In genomic region chr1:90729484-90730246, GRCh38 we compare ENCODE assay signal across 11 cellular contexts. TPM values are rescaled to one million over a fixed set of nuclear protein-coding genes. Genes with fewer than 3 reads are reported as not detected.
DNase-seq lines count a peak whose midpoint lies in the region; FAIRE-seq and TF ChIP-seq lines count a peak whose summit lies in the region.
"Had no signal": no experiment of that assay in that cellular context is flagged by ENCODE, and none has a peak within 500 bp of the region (broad histone marks: within the 10 kb centered on the region; RNA-seq: fewer than 3 reads in every experiment).

No MANE protein-coding gene starts in this region.

- H3K4ac ChIP-seq in trophoblast cell (ENCODE audit: low read depth, low read length) = no peak overlapping the region

- H3K27ac ChIP-seq in trophoblast cell (ENCODE audit: low read depth, low read length) (no peak overlapping the region), kidney (ENCODE audit: low read depth in 2 of 2, low read length in 2 of 2) (no peak overlapping the region)

- no peak overlapping the region for H4K8ac ChIP-seq in trophoblast cell (ENCODE audit: low read depth, low read length)

- H2AFZ ChIP-seq in trophoblast cell (ENCODE audit: insufficient read depth, low read length, poor library complexity) = no peak overlapping the region

- H3K4me2 ChIP-seq in trophoblast cell (ENCODE audit: low read length) = peak overlapping the region; percentile 73

- no peak for FAIRE-seq in kidney (lab: Jason Lieb, UNC)

- H3K4me3 ChIP-seq in GM12865 (ENCODE audit: low read depth, low read length) (no peak overlapping the region), trophoblast cell (ENCODE audit: low read depth, low read length) (no peak overlapping the region), kidney (ENCODE audit: low read length in 2 of 2) (no peak overlapping the region)

- no peak for DNase-seq in GM12865 (ENCODE audit: low read depth)
- peak; percentile 85 for DNase-seq in HuH-7 (ENCODE audit: low spot score)
- DNase-seq in ecto neural progenitor cell (ENCODE audit: low spot score) = peak; percentile 90
- no peak for DNase-seq in trophoblast cell
- DNase-seq in GOT3 (lab: John Stamatoyannopoulos, UW) = no peak
- DNase-seq in kidney = no peak
- no peak for DNase-seq in 8988T
- no peak for DNase-seq in NCI-H2196 (lab: John Stamatoyannopoulos, UW; ENCODE audit: unreplicated experiment)
- DNase-seq: anterior cingulate cortex, NCI-H2171 had no signal

- H3K36me3 ChIP-seq in trophoblast cell (ENCODE audit: control insufficient read depth in 1 of 2, insufficient read depth in 2 of 2, low read length in 2 of 2) = no peaks in the 10 kb centered on the region
- H3K36me3 ChIP-seq in kidney (ENCODE audit: control insufficient read depth in 1 of 2, insufficient read depth in 2 of 2, low read length in 2 of 2) = no peaks in the 10 kb centered on the region

- intact Hi-C loops in kidney (cut with DNase I) = no loop called here

- no peaks in the 10 kb centered on the region for H3K9me3 ChIP-seq in trophoblast cell (ENCODE audit: insufficient read depth, low read depth, low read length)
- no peaks in the 10 kb centered on the region for H3K9me3 ChIP-seq in kidney (ENCODE audit: control insufficient read depth in 1 of 2, low read length in 2 of 2)

- no peak overlapping the region for H3K18ac ChIP-seq in trophoblast cell (ENCODE audit: low read length)

- no peaks in the 10 kb centered on the region for H3K79me1 ChIP-seq in trophoblast cell (ENCODE audit: low read length)

- H3K9ac ChIP-seq in trophoblast cell (ENCODE audit: low read length) = no peak overlapping the region
- H3K9ac ChIP-seq in kidney (ENCODE audit: low read length in 2 of 2) = no peak overlapping the region

- no peak overlapping the region for H3K23ac ChIP-seq in trophoblast cell (ENCODE audit: low read length)

- H2BK12ac ChIP-seq in trophoblast cell (ENCODE audit: low read length) = no peak overlapping the region

- no peaks in the 10 kb centered on the region for H3K79me2 ChIP-seq in trophoblast cell (ENCODE audit: control insufficient read depth, insufficient read depth, low read length, poor library complexity)

- no CpG with 5 or more reads among the region's 37 CpGs for whole genome bisulfite sequencing in trophoblast cell (ENCODE audit: extremely low coverage, insufficient coverage, insufficient read length)

- H3K4me1 ChIP-seq in trophoblast cell (ENCODE audit: control insufficient read depth in 1 of 2, insufficient read depth in 2 of 2, low read length in 2 of 2) (peaks cover 24 to 26% of the 10 kb centered on the region in 2 experiments), kidney (ENCODE audit: control insufficient read depth in 1 of 2, insufficient read depth in 1 of 2, low read depth in 1 of 2, low read length in 2 of 2) (peaks cover 8% of the 10 kb centered on the region in 2 donors)

- no peak overlapping the region for H2BK120ac ChIP-seq in trophoblast cell (ENCODE audit: insufficient read depth, low read length, poor library complexity)

- TF ChIP-seq CTCF in GM12865 (IDR thresholded peaks at IDR 0.05; ENCODE audit: insufficient read depth, low read depth, low read length, missing control alignments) = peak; percentile 23
- no peak for TF ChIP-seq CTCF in kidney (IDR thresholded peaks at IDR 0.05; ENCODE audit: borderline replicate concordance, extremely low read depth, insufficient read depth)

- H2BK5ac ChIP-seq in trophoblast cell (ENCODE audit: low read depth, low read length, poor library complexity) = no peak overlapping the region

- no peak overlapping the region for H4K91ac ChIP-seq in trophoblast cell (ENCODE audit: low read depth, low read length)

- peaks cover 62% of the 10 kb centered on the region for H3K27me3 ChIP-seq in trophoblast cell (ENCODE audit: insufficient read depth, low read length)

- no peak overlapping the region for H3K14ac ChIP-seq in trophoblast cell (ENCODE audit: low read length)

- no peak overlapping the region for H2AK5ac ChIP-seq in trophoblast cell (ENCODE audit: low read length)

- H4K12ac ChIP-seq in trophoblast cell (ENCODE audit: low read depth, low read length) = no peak overlapping the region

RNA-seq across cellular contexts. Expression of gene BARHL2, which starts 12.6 kb away (rescaled TPM):
- not detected in 2 replicates for polyA plus RNA-seq in trophoblast cell (2013)
- not detected for total RNA-seq in kidney
- not detected for polyA plus RNA-seq in kidney (ENCODE audit: insufficient read depth, low read depth, low replicate concordance)
- total RNA-seq: posterior vena cava had no signal

Comparison
In these comparisons a context has a peak if more than half of its experiments do, and no peak if none do; other contexts are left out.
1. DNase-seq: peak in HuH-7 (single experiment) and ecto neural progenitor cell (single experiment); none in GM12865 (single experiment), trophoblast cell (0 of 2), GOT3 (single experiment), kidney (single experiment), 8988T (single experiment) and NCI-H2196 (single experiment).